Comparison of ENCODE assay signal across 1 cellular context in the genomic region with DNA sequence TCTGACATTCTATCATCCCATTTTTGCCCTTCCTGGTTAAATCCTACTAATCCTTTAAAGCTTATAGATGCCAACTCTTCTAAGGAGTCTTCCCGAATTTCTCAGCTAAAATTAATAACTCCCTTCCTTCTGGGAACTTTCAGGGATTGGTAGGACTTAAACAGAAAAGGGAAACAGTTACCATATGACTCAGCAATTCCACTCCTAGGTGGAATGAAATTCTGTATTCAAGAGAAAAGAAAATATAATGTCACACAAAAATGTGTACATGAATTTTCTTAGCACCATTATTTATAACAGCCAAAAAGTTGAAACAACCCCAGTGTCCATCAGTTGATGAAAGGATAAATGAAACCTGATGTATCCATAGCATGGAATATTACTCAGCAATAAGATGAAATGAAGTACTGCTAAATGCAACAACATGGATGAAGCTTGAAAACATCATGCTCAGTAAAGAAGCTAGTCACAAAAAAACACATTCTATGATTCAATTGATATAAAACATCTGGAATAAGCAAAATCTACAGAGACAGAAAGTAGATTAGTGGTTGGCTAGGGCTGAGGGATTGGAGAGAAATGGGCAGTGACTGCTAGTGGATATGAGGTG.
TF ChIP-seq lines count a peak whose summit lies in the region.

No MANE protein-coding gene starts in this region.

TF ChIP-seq in SK-N-SH, 30 proteins besides CTCF, POLR2A, EP300 and RAD21:
- TF ChIP-seq TEAD4 (IDR thresholded peaks at IDR 0.05; ENCODE audit: borderline replicate concordance, insufficient read depth) (no peak), FOSL2 (IDR thresholded peaks at IDR 0.05; ENCODE audit: borderline replicate concordance, low read depth) (peak; percentile 4; the same call in 1 of the 2 replicates)
TF ChIP-seq in SK-N-SH: peak in this region for 1.
